In genomic region chr7:52283399-52283798, GRCh38 we compare ENCODE assay signal across 17 cellular contexts.
DNase-seq lines count a peak whose midpoint lies in the region; ATAC-seq, FAIRE-seq and TF ChIP-seq lines count a peak whose summit lies in the region.
"Had no signal": no experiment of that assay in that cellular context is flagged by ENCODE, and none has a peak within 500 bp of the region (broad histone marks: within the 10 kb centered on the region; RNA-seq: fewer than 3 reads in every experiment).

No MANE protein-coding gene starts in this region.

- no peaks in the 10 kb centered on the region for H4K20me1 ChIP-seq in KMS-11 (ENCODE audit: insufficient read depth)
- H4K20me1 ChIP-seq: BLaER1 treated with 17β-estradiol and CSF1 and Interleukin-3, amounts not matched to agents 10 nM and 100 nM had no signal

- H2AFZ ChIP-seq in KMS-11 (ENCODE audit: low read depth), result peak overlapping the region; percentile 41

- no peaks in the 10 kb centered on the region for H3K36me3 Mint-ChIP-seq in activated CD8-positive, alpha-beta T cell treated with anti-CD3 and anti-CD28 coated beads for 36 hours (ENCODE audit: low read depth)
- no peaks in the 10 kb centered on the region for H3K36me3 Mint-ChIP-seq in activated CD8-positive, alpha-beta T cell treated with anti-CD3 and anti-CD28 coated beads, Interleukin-2, amount 10 ng/mL, durations not matched to agents 7 days and 5 days (ENCODE audit: low read depth)
- H3K36me3 Mint-ChIP-seq in natural killer cell, result no peaks in the 10 kb centered on the region
- H3K36me3 Mint-ChIP-seq: CD4-positive, CD25-positive, alpha-beta regulatory T cell had no signal

- no peak overlapping the region for H3K4me3 ChIP-seq in KMS-11 (IDR thresholded peaks at IDR 0.05; ENCODE audit: insufficient read depth, low read depth, low read length)
- H3K4me3 ChIP-seq: BLaER1 treated with 17β-estradiol and CSF1 and Interleukin-3, amounts not matched to agents 10 nM and 100 nM; HAP-1 had no signal

- no peak overlapping the region for H3K4me3 Mint-ChIP-seq in activated CD8-positive, alpha-beta T cell treated with anti-CD3 and anti-CD28 coated beads for 36 hours
- no peak overlapping the region for H3K4me3 Mint-ChIP-seq in activated CD8-positive, alpha-beta T cell treated with anti-CD3 and anti-CD28 coated beads, Interleukin-2, amount 10 ng/mL, durations not matched to agents 7 days and 5 days
- H3K4me3 Mint-ChIP-seq in natural killer cell, result no peak overlapping the region
- H3K4me3 Mint-ChIP-seq: CD4-positive, CD25-positive, alpha-beta regulatory T cell had no signal

- H3K4me1 ChIP-seq in KMS-11 (ENCODE audit: low read depth, poor library complexity, severe bottlenecking), result peaks cover 40% of the 10 kb centered on the region
- H3K4me1 ChIP-seq: BLaER1 treated with 17β-estradiol and CSF1 and Interleukin-3, amounts not matched to agents 10 nM and 100 nM; HAP-1 had no signal

- FAIRE-seq in urothelium cell line (lab: Jason Lieb, UNC), result peak; percentile 23
- FAIRE-seq: G401.6, GM12891, H1 had no signal

- TF ChIP-seq CTCF in activated CD8-positive, alpha-beta T cell treated with anti-CD3 and anti-CD28 coated beads for 36 hours (IDR thresholded peaks at IDR 0.05), result no peak
- TF ChIP-seq CTCF in KMS-11 (conservative IDR thresholded peaks at IDR 0.05; ENCODE audit: low read depth, low read length), result no peak
- TF ChIP-seq CTCF in natural killer cell (IDR thresholded peaks at IDR 0.05), result no peak

- peak; percentile 17 for ATAC-seq in activated CD8-positive, alpha-beta T cell treated with anti-CD3 and anti-CD28 coated beads for 36 hours
- no peak for ATAC-seq in activated CD8-positive, alpha-beta T cell treated with anti-CD3 and anti-CD28 coated beads, Interleukin-2, amount 10 ng/mL, durations not matched to agents 7 days and 5 days
- ATAC-seq in natural killer cell, result no peak

- DNase-seq in activated CD8-positive, alpha-beta T cell treated with anti-CD3 and anti-CD28 coated beads for 36 hours, result no peak
- no peak for DNase-seq in activated CD8-positive, alpha-beta T cell treated with anti-CD3 and anti-CD28 coated beads, Interleukin-2, amount 10 ng/mL, durations not matched to agents 7 days and 5 days
- DNase-seq in OCI-M1 (lab: John Stamatoyannopoulos, UW) (peak; percentile 0), urothelium cell line (ENCODE audit: low spot score) (no peak), HEK293T (ENCODE audit: extremely low spot score) (no peak), natural killer cell (no peak), NCI-H1930 (lab: John Stamatoyannopoulos, UW) (no peak)
- DNase-seq: ACHN; CD4-positive, CD25-positive, alpha-beta regulatory T cell; DMS79; EL had no signal

- H3K4me1 Mint-ChIP-seq in activated CD8-positive, alpha-beta T cell treated with anti-CD3 and anti-CD28 coated beads for 36 hours (ENCODE audit: low read depth), result peaks cover 4% of the 10 kb centered on the region
- H3K4me1 Mint-ChIP-seq in activated CD8-positive, alpha-beta T cell treated with anti-CD3 and anti-CD28 coated beads, Interleukin-2, amount 10 ng/mL, durations not matched to agents 7 days and 5 days (ENCODE audit: low read depth), result no peaks in the 10 kb centered on the region
- H3K4me1 Mint-ChIP-seq in natural killer cell, result no peaks in the 10 kb centered on the region
- H3K4me1 Mint-ChIP-seq: CD4-positive, CD25-positive, alpha-beta regulatory T cell had no signal

- H3K9me3 Mint-ChIP-seq in activated CD8-positive, alpha-beta T cell treated with anti-CD3 and anti-CD28 coated beads for 36 hours, result peaks cover 6% of the 10 kb centered on the region
- no peaks in the 10 kb centered on the region for H3K9me3 Mint-ChIP-seq in activated CD8-positive, alpha-beta T cell treated with anti-CD3 and anti-CD28 coated beads, Interleukin-2, amount 10 ng/mL, durations not matched to agents 7 days and 5 days (ENCODE audit: insufficient read depth)
- H3K9me3 Mint-ChIP-seq in natural killer cell, result peaks cover 12 to 24% of the 10 kb centered on the region in 2 donors

- H3K79me2 ChIP-seq in KMS-11 (ENCODE audit: insufficient read depth, low read depth), result no peaks in the 10 kb centered on the region

- CTCF ChIA-PET in activated CD8-positive, alpha-beta T cell treated with anti-CD3 and anti-CD28 coated beads for 36 hours (lab: Charles Lee), result no interaction called here
- CTCF ChIA-PET in activated CD8-positive, alpha-beta T cell treated with anti-CD3 and anti-CD28 coated beads, Interleukin-2, amount 10 ng/mL, durations not matched to agents 7 days and 5 days (lab: Charles Lee), result no interaction called here
- CTCF ChIA-PET in HEK293T (lab: Yijun Ruan, JAX), result no interaction called here

- POLR2A ChIA-PET in activated CD8-positive, alpha-beta T cell treated with anti-CD3 and anti-CD28 coated beads for 36 hours (lab: Charles Lee), result no interaction called here
- POLR2A ChIA-PET in activated CD8-positive, alpha-beta T cell treated with anti-CD3 and anti-CD28 coated beads, Interleukin-2, amount 10 ng/mL, durations not matched to agents 7 days and 5 days (lab: Charles Lee), result no interaction called here
- POLR2A ChIA-PET in HEK293T (lab: Yijun Ruan, JAX), result no interaction called here

- H3K36me3 ChIP-seq in KMS-11 (ENCODE audit: insufficient read depth), result no peaks in the 10 kb centered on the region
- H3K36me3 ChIP-seq: BLaER1 treated with 17β-estradiol and CSF1 and Interleukin-3, amounts not matched to agents 10 nM and 100 nM; HAP-1 had no signal

- peak overlapping the region; percentile 40; the same call in 1 of the 2 replicates for H3K4me2 ChIP-seq in KMS-11
- H3K4me2 ChIP-seq: BLaER1 treated with 17β-estradiol and CSF1 and Interleukin-3, amounts not matched to agents 10 nM and 100 nM had no signal

- H3K27ac Mint-ChIP-seq in activated CD8-positive, alpha-beta T cell treated with anti-CD3 and anti-CD28 coated beads for 36 hours, result no peak overlapping the region
- H3K27ac Mint-ChIP-seq in activated CD8-positive, alpha-beta T cell treated with anti-CD3 and anti-CD28 coated beads, Interleukin-2, amount 10 ng/mL, durations not matched to agents 7 days and 5 days, result no peak overlapping the region
- no peak overlapping the region for H3K27ac Mint-ChIP-seq in natural killer cell
- H3K27ac Mint-ChIP-seq: CD4-positive, CD25-positive, alpha-beta regulatory T cell had no signal

- no peaks in the 10 kb centered on the region for H3K27me3 ChIP-seq in KMS-11 (ENCODE audit: insufficient read depth, low read depth)
- H3K27me3 ChIP-seq: BLaER1 treated with 17β-estradiol and CSF1 and Interleukin-3, amounts not matched to agents 10 nM and 100 nM had no signal

- H3K27me3 Mint-ChIP-seq in activated CD8-positive, alpha-beta T cell treated with anti-CD3 and anti-CD28 coated beads for 36 hours, result no peaks in the 10 kb centered on the region
- H3K27me3 Mint-ChIP-seq in activated CD8-positive, alpha-beta T cell treated with anti-CD3 and anti-CD28 coated beads, Interleukin-2, amount 10 ng/mL, durations not matched to agents 7 days and 5 days (ENCODE audit: low read depth), result no peaks in the 10 kb centered on the region
- no peaks in the 10 kb centered on the region for H3K27me3 Mint-ChIP-seq in natural killer cell (ENCODE audit: low read depth in 2 of 2)
- H3K27me3 Mint-ChIP-seq: CD4-positive, CD25-positive, alpha-beta regulatory T cell had no signal

- no peak overlapping the region for H3K9ac ChIP-seq in KMS-11
- H3K9ac ChIP-seq: BLaER1 treated with 17β-estradiol and CSF1 and Interleukin-3, amounts not matched to agents 10 nM and 100 nM had no signal

- intact Hi-C loops in activated CD8-positive, alpha-beta T cell treated with anti-CD3 and anti-CD28 coated beads for 36 hours (cut with micrococcal nuclease), result no loop called here
- intact Hi-C loops in natural killer cell (cut with micrococcal nuclease), result no loop called here

- peak overlapping the region; percentile 57 for H3K27ac ChIP-seq in KMS-11
- H3K27ac ChIP-seq: BLaER1 treated with 17β-estradiol and CSF1 and Interleukin-3, amounts not matched to agents 10 nM and 100 nM had no signal

TF ChIP-seq in HEK293T, 16 proteins besides CTCF, POLR2A, EP300 and RAD21:
- TF ChIP-seq L3MBTL2 (conservative IDR thresholded peaks at IDR 0.05) (no peak), NFRKB (IDR thresholded peaks at IDR 0.05) (no peak), ZNF384 (IDR thresholded peaks at IDR 0.05) (no peak), ARNT (IDR thresholded peaks at IDR 0.05) (no peak), SUZ12 (IDR thresholded peaks at IDR 0.05) (no peak), FOXM1 (IDR thresholded peaks at IDR 0.05; ENCODE audit: borderline replicate concordance) (no peak), LEF1 (IDR thresholded peaks at IDR 0.05; ENCODE audit: borderline replicate concordance) (no peak), HDGF (IDR thresholded peaks at IDR 0.05; ENCODE audit: borderline replicate concordance) (no peak), TARDBP (IDR thresholded peaks at IDR 0.05) (no peak), PKNOX1 (IDR thresholded peaks at IDR 0.05) (no peak), SP1 (IDR thresholded peaks at IDR 0.05) (no peak), FOXK2 (IDR thresholded peaks at IDR 0.05) (no peak), BHLHE40 (IDR thresholded peaks at IDR 0.05; ENCODE audit: borderline replicate concordance) (no peak), FOXA1 (IDR thresholded peaks at IDR 0.05) (no peak), CTBP1 (IDR thresholded peaks at IDR 0.05; ENCODE audit: borderline replicate concordance) (no peak), ELF4 (IDR thresholded peaks at IDR 0.05) (no peak)
TF ChIP-seq in HEK293T: peak in this region for 0.
